8 cellular contexts compared by ENCODE assay signal in the genomic region with DNA sequence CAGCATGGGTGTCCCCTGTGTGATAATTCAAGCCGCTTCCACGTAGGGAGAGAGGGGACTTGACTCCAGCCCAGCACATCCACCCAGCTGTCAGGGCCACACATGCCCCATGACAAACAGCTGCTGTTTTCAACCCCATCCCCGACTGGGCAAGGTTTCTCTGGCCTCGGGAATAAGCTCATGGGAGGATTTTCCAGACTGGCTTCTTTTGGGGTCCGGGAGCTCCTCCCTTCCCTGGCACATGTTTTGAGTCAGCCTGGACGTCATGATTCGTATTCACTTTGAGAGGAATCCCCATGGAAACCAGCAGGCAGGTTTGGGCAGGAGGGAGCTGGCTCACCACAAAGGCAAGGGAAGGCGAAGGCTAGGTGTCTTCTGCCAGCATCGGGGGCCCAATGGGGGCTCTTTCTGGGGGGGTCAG.
A peak's percentile ranks its signal among the peaks of the same experiment; 100 is the strongest.
DNase-seq lines count a peak whose midpoint lies in the region; ATAC-seq, FAIRE-seq and TF ChIP-seq lines count a peak whose summit lies in the region.

No MANE protein-coding gene starts in this region.

- no peaks in the 10 kb centered on the region for H3K27me3 Mint-ChIP-seq in type B pancreatic cell

- H3K4me3 ChIP-seq in kidney (ENCODE audit: low read length in 2 of 2), result no peak overlapping the region
- H3K4me3 ChIP-seq in right lobe of liver, result no peak overlapping the region

- H3K36me3 ChIP-seq in kidney (ENCODE audit: control insufficient read depth in 1 of 2, insufficient read depth in 2 of 2, low read length in 2 of 2) (no peaks in the 10 kb centered on the region), right lobe of liver (no peaks in the 10 kb centered on the region)

- peak overlapping the region; percentile 94 for H3K27ac Mint-ChIP-seq in type B pancreatic cell

- TF ChIP-seq CTCF in kidney (IDR thresholded peaks at IDR 0.05; ENCODE audit: borderline replicate concordance, extremely low read depth, insufficient read depth), result no peak
- no peak for TF ChIP-seq CTCF in type B pancreatic cell (conservative IDR thresholded peaks at IDR 0.05)
- no peak for TF ChIP-seq CTCF in right lobe of liver (IDR thresholded peaks at IDR 0.05)

- H3K4me3 Mint-ChIP-seq in type B pancreatic cell, result no peak overlapping the region

- FAIRE-seq in kidney (lab: Jason Lieb, UNC), result no peak

- no peaks in the 10 kb centered on the region for H3K27me3 ChIP-seq in right lobe of liver

- TF ChIP-seq POLR2A in right lobe of liver (IDR thresholded peaks at IDR 0.05), result no peak

- DNase-seq in NCI-H524 (lab: John Stamatoyannopoulos, UW), result peak; percentile 38 to 75
- no peak for DNase-seq in NCI-H524 treated with DMSO at 0.1 percent for 48 hours (lab: John Stamatoyannopoulos, UW)
- DNase-seq in astrocyte of the hippocampus (ENCODE audit: low read depth, low spot score), result peak; percentile 80
- DNase-seq in kidney, result peak; percentile 37
- no peak for DNase-seq in type B pancreatic cell (ENCODE audit: extremely low spot score, unreplicated experiment)
- no peak for DNase-seq in OCI-M2 (lab: John Stamatoyannopoulos, UW; ENCODE audit: unreplicated experiment)
- DNase-seq in occipital lobe (lab: John Stamatoyannopoulos, UW), result no peak
- no peak for DNase-seq in right lobe of liver

- H3K9me3 ChIP-seq in kidney (ENCODE audit: control insufficient read depth in 1 of 2, low read length in 2 of 2) (no peaks in the 10 kb centered on the region), right lobe of liver (no peaks in the 10 kb centered on the region)

- no peaks in the 10 kb centered on the region for H3K36me3 Mint-ChIP-seq in type B pancreatic cell

- peaks cover 4% of the 10 kb centered on the region for H3K9me3 Mint-ChIP-seq in type B pancreatic cell

- 74% methylated on average over 6 of the region's 9 CpGs for WGBS in right lobe of liver (ENCODE audit: insufficient coverage, low coverage, low lambda C conversion rate, missing lambda C conversion rate)

- peak overlapping the region in 1 of 2 donors; percentile 12 for H3K9ac ChIP-seq in kidney (ENCODE audit: low read length in 2 of 2)

- ATAC-seq in right lobe of liver, result no peak

- peaks cover 39% of the 10 kb centered on the region for H3K4me1 Mint-ChIP-seq in type B pancreatic cell (ENCODE audit: unreplicated experiment)

- intact Hi-C loops in kidney (cut with DNase I) (no loop called here), right lobe of liver (cut with DNase I) (no loop called here)

- H3K4me1 ChIP-seq in kidney (ENCODE audit: control insufficient read depth in 1 of 2, insufficient read depth in 1 of 2, low read depth in 1 of 2, low read length in 2 of 2), result peaks cover 16 to 17% of the 10 kb centered on the region in 2 donors
- peaks cover 0 to 23% (median 8%) of the 10 kb centered on the region in 4 donors for H3K4me1 ChIP-seq in right lobe of liver

- peak overlapping the region in 1 of 2 donors; percentile 55 for H3K27ac ChIP-seq in kidney (ENCODE audit: low read depth in 2 of 2, low read length in 2 of 2)
- no peak overlapping the region for H3K27ac ChIP-seq in right lobe of liver

Comparison
In these comparisons a context has a peak if more than half of its experiments do, and no peak if none do; other contexts are left out.
1. DNase-seq: peak in NCI-H524 (2 of 2), astrocyte of the hippocampus (single experiment) and kidney (single experiment); none in NCI-H524 treated with DMSO at 0.1 percent for 48 hours (single experiment), type B pancreatic cell (single experiment), OCI-M2 (single experiment), occipital lobe (single experiment) and right lobe of liver (0 of 3).